ENCODE assay signal across 7 cellular contexts in genomic region chr2:169573160-169573973, GRCh38. TPM values are rescaled to one million over a fixed set of nuclear protein-coding genes. Genes with fewer than 3 reads are reported as not detected.
A peak's percentile ranks its signal among the peaks of the same experiment; 100 is the strongest.
DNase-seq lines count a peak whose midpoint lies in the region; ATAC-seq, FAIRE-seq and TF ChIP-seq lines count a peak whose summit lies in the region.

TSS of gene FASTKD1 (minus strand) at chr2:169573865. CDS start at chr2:169572029, 1,836 bp downstream.

- ATAC-seq in GM18519 (IDR thresholded peaks at IDR 0.05; ENCODE audit: low FRiP score, unreplicated experiment) (peak; percentile 98), HG03045 (IDR thresholded peaks at IDR 0.05; ENCODE audit: unreplicated experiment) (peak; percentile 100)

- no peaks in the 10 kb centered on the region for H3K9me3 ChIP-seq in iPS DF 6.9 (ENCODE audit: control insufficient read depth, insufficient read depth, low read length)

- peaks cover 15% of the 10 kb centered on the region for H3K27me3 Mint-ChIP-seq in brain

- H3K27ac Mint-ChIP-seq in brain: peak within 1 kb of the TSS; percentile 95 to 96 (median 95)

- peaks cover 0 to 7% (median 2%) of the 10 kb centered on the region in 5 experiments for H3K9me3 Mint-ChIP-seq in brain

- WGBS in iPS DF 6.9 (ENCODE audit: insufficient coverage, insufficient read length): no CpG with 5 or more reads among the region's 33 CpGs

- H3K4me3 ChIP-seq in iPS DF 6.9 (ENCODE audit: low read length) (peak within 1 kb of the TSS; percentile 82; the same call in 1 of the 2 replicates), skeletal muscle cell (ENCODE audit: low read depth, low read length) (peak within 1 kb of the TSS; percentile 75)

- DNase-seq in NCI-H2107 treated with DMSO at 0.1 percent for 48 hours (lab: John Stamatoyannopoulos, UW; ENCODE audit: unreplicated experiment): peak; percentile 81
- DNase-seq in iPS DF 6.9 (ENCODE audit: low read depth, low spot score): peak; percentile 84
- DNase-seq in skeletal muscle cell (ENCODE audit: low read depth): peak; percentile 44

- peak within 1 kb of the TSS; percentile 97 to 99 (median 98) for H3K4me3 Mint-ChIP-seq in brain

- H3K4me1 Mint-ChIP-seq in brain: peaks cover 46% of the 10 kb centered on the region

- TF ChIP-seq CTCF in brain (conservative IDR thresholded peaks at IDR 0.05): no peak

- H3K36me3 ChIP-seq in iPS DF 6.9 (ENCODE audit: control insufficient read depth, insufficient read depth, low read length): no peaks in the 10 kb centered on the region

- no peaks in the 10 kb centered on the region for H3K27me3 ChIP-seq in iPS DF 6.9 (ENCODE audit: control insufficient read depth, insufficient read depth, low read length)

- no peaks in the 10 kb centered on the region for H3K36me3 Mint-ChIP-seq in brain

- H3K27ac ChIP-seq in iPS DF 6.9 (ENCODE audit: low read length): no peak within 1 kb of the TSS

- peak; percentile 94 for FAIRE-seq in TTC549 (lab: Jason Lieb, UNC)

- H3K4me1 ChIP-seq in iPS DF 6.9 (ENCODE audit: control insufficient read depth, insufficient read depth, low read length): no peaks in the 10 kb centered on the region

RNA-seq across cellular contexts. Expression of gene FASTKD1, which starts in this region (rescaled TPM):
- 4.3 TPM for polyA plus RNA-seq in brain (ENCODE audit: insufficient read depth, low read depth, low replicate concordance)
